Comparison of ENCODE assay signal across 18 cellular contexts in the genomic region with DNA sequence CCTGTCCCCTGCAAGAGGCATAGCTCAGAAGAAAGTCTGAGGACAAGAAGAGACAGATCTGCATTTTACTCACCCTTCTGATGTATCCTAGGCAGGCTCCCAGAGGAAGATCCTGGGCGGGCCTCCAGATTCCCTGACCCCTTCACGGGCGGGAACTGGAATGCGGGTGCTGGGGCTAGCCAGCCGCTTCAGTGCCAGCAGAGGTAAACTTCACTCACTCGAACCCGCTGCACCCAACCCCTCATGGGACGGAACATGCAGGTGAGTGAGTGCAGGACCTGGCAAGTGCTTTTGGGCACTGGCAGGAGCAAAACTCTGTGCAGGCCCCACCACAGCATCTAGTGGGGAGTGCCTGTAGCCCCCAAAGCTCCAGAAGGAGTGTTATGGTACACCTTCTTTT.
DNase-seq lines count a peak whose midpoint lies in the region; ATAC-seq and TF ChIP-seq lines count a peak whose summit lies in the region.
"Had no signal": no experiment of that assay in that cellular context is flagged by ENCODE, and none has a peak within 500 bp of the region (broad histone marks: within the 10 kb centered on the region; RNA-seq: fewer than 3 reads in every experiment).

No MANE protein-coding gene starts in this region.

- 0 out of 2 replicates have a peak overlapping the region, but pooled peaks have one; percentile 47 for H2AFZ ChIP-seq in GM23338

- H3K27me3 ChIP-seq in GM23338 (ENCODE audit: insufficient read depth) (no peaks in the 10 kb centered on the region), neutrophil (no peaks in the 10 kb centered on the region), prostate gland (replicated peaks; ENCODE audit: insufficient read depth) (no peaks in the 10 kb centered on the region)

- ATAC-seq in GM23338 = no peak
- ATAC-seq: CD8-positive, alpha-beta T cell; GM12878 had no signal

- TF ChIP-seq CTCF in CD14-positive monocyte (IDR thresholded peaks at IDR 0.05) (no peak), GM23338 (conservative IDR thresholded peaks at IDR 0.05; ENCODE audit: low read depth in 2 of 2) (no peak), neutrophil (IDR thresholded peaks at IDR 0.05) (no peak), prostate gland (IDR thresholded peaks at IDR 0.05) (no peak)

- no peak for TF ChIP-seq POLR2A in prostate gland (IDR thresholded peaks at IDR 0.05)

- intact Hi-C loops in CD14-positive monocyte (cut with micrococcal nuclease) = no loop called here
- intact Hi-C loops in prostate gland (cut with DNase I) = no loop called here

- H3K4me1 Mint-ChIP-seq in CD14-positive monocyte = peaks cover 6% of the 10 kb centered on the region
- peaks cover 4% of the 10 kb centered on the region; the same call in 2 of the 3 replicates for H3K4me1 Mint-ChIP-seq in GM23338
- H3K4me1 Mint-ChIP-seq in activated naive CD8-positive, alpha-beta T cell treated with anti-CD3 and anti-CD28 coated beads for 36 hours = peaks cover 51% of the 10 kb centered on the region

- H3K9me3 ChIP-seq in neutrophil (no peaks in the 10 kb centered on the region), prostate gland (no peaks in the 10 kb centered on the region)
- H3K9me3 ChIP-seq: Caco-2 had no signal

- H3K36me3 ChIP-seq in GM23338 (ENCODE audit: insufficient read depth) = no peaks in the 10 kb centered on the region
- no peaks in the 10 kb centered on the region for H3K36me3 ChIP-seq in neutrophil
- no peaks in the 10 kb centered on the region for H3K36me3 ChIP-seq in prostate gland

- H3K27ac Mint-ChIP-seq in CD14-positive monocyte (no peak overlapping the region), GM23338 (no peak overlapping the region)
- H3K27ac Mint-ChIP-seq in activated naive CD8-positive, alpha-beta T cell treated with anti-CD3 and anti-CD28 coated beads for 36 hours = peak overlapping the region; percentile 73
- H3K27ac Mint-ChIP-seq: CD4-positive, CD25-positive, alpha-beta regulatory T cell; CD8-positive, alpha-beta T cell had no signal

- H3K79me2 ChIP-seq in GM23338 (replicated peaks; ENCODE audit: insufficient read depth) = no peaks in the 10 kb centered on the region

- H3K27ac ChIP-seq in GM23338 (ENCODE audit: low read depth) (no peak overlapping the region), neutrophil (peak overlapping the region; percentile 74), prostate gland (no peak overlapping the region)

- H3K36me3 Mint-ChIP-seq in CD14-positive monocyte = no peaks in the 10 kb centered on the region
- 0 out of 3 replicates have a peak, but pooled peaks cover 4% of the 10 kb centered on the region for H3K36me3 Mint-ChIP-seq in GM23338 (ENCODE audit: low read depth)
- peaks cover 32% of the 10 kb centered on the region for H3K36me3 Mint-ChIP-seq in activated naive CD8-positive, alpha-beta T cell treated with anti-CD3 and anti-CD28 coated beads for 36 hours

- H3K9me2 ChIP-seq in GM23338 (ENCODE audit: insufficient read depth) = peaks cover 5% of the 10 kb centered on the region

- no peak overlapping the region for H3K4me3 ChIP-seq in GM23338
- no peak overlapping the region for H3K4me3 ChIP-seq in neutrophil (ENCODE audit: low read depth in 1 of 2, low read length in 1 of 2)
- no peak overlapping the region for H3K4me3 ChIP-seq in prostate gland
- H3K4me3 ChIP-seq: GM12878 had no signal

- WGBS in prostate gland = 99% methylated on average over 8 of the region's 8 CpGs

- no peaks in the 10 kb centered on the region for H3F3A ChIP-seq in GM23338 (replicated peaks; ENCODE audit: low read depth)

- no peak overlapping the region for H3K4me2 ChIP-seq in GM23338

- H3K4me1 ChIP-seq in GM23338 (ENCODE audit: insufficient read depth) (no peaks in the 10 kb centered on the region), neutrophil (ENCODE audit: control insufficient read depth in 1 of 2, insufficient read depth in 1 of 2, low read depth in 1 of 2, low read length in 1 of 2) (peaks cover 50 to 58% of the 10 kb centered on the region in 2 experiments), prostate gland (replicated peaks) (no peaks in the 10 kb centered on the region)
- H3K4me1 ChIP-seq: Caco-2 had no signal

- no peaks in the 10 kb centered on the region for H4K20me1 ChIP-seq in GM23338 (replicated peaks; ENCODE audit: insufficient read depth)

- H3K27me3 Mint-ChIP-seq in CD14-positive monocyte (ENCODE audit: low read depth in 3 of 3) (peaks cover 0 to 8% (median 4%) of the 10 kb centered on the region in 3 donors), GM23338 (ENCODE audit: insufficient read depth, low read depth, poor library complexity) (no peaks in the 10 kb centered on the region)
- H3K27me3 Mint-ChIP-seq in activated naive CD8-positive, alpha-beta T cell treated with anti-CD3 and anti-CD28 coated beads for 36 hours = no peaks in the 10 kb centered on the region

- H3K4me3 Mint-ChIP-seq in CD14-positive monocyte = peak overlapping the region; percentile 7 to 24
- H3K4me3 Mint-ChIP-seq in GM23338 = no peak overlapping the region
- no peak overlapping the region for H3K4me3 Mint-ChIP-seq in activated naive CD8-positive, alpha-beta T cell treated with anti-CD3 and anti-CD28 coated beads for 36 hours
- H3K4me3 Mint-ChIP-seq: CD4-positive, CD25-positive, alpha-beta regulatory T cell; CD8-positive, alpha-beta T cell had no signal

- DNase-seq in CD14-positive monocyte (ENCODE audit: low spot score) = no peak
- DNase-seq in GM23338 (ENCODE audit: low spot score) = no peak
- no peak for DNase-seq in activated naive CD8-positive, alpha-beta T cell treated with anti-CD3 and anti-CD28 coated beads for 36 hours
- DNase-seq in prostate gland (ENCODE audit: low spot score) = no peak
- DNase-seq in NCI-H2107 treated with DMSO at 0.1 percent for 48 hours (lab: John Stamatoyannopoulos, UW; ENCODE audit: unreplicated experiment) = no peak
- no peak for DNase-seq in NCI-H1930 (lab: John Stamatoyannopoulos, UW)
- DNase-seq: C1 segment of cervical spinal cord; Caco-2; CD4-positive, CD25-positive, alpha-beta regulatory T cell; CD8-positive, alpha-beta T cell; DMS153; DND-41; GDM1; GOT3; H7; HCEC 1CT had no signal

- peaks cover 3 to 11% (median 4%) of the 10 kb centered on the region in 7 donors for H3K9me3 Mint-ChIP-seq in CD14-positive monocyte
- H3K9me3 Mint-ChIP-seq in GM23338 = peaks cover 6% of the 10 kb centered on the region; the same call in 2 of the 3 replicates
- peaks cover 8% of the 10 kb centered on the region for H3K9me3 Mint-ChIP-seq in activated naive CD8-positive, alpha-beta T cell treated with anti-CD3 and anti-CD28 coated beads for 36 hours
- H3K9me3 Mint-ChIP-seq: CD4-positive, CD25-positive, alpha-beta regulatory T cell had no signal

TF ChIP-seq in GM23338, 12 proteins besides CTCF, POLR2A, EP300 and RAD21 (continues in another document):
- TF ChIP-seq EZH2 (IDR thresholded peaks at IDR 0.05; ENCODE audit: low read depth, unreplicated experiment) (no peak), EZH2phosphoT487 (IDR thresholded peaks at IDR 0.05; ENCODE audit: unreplicated experiment) (no peak), ZNF331 (CRISPR knock-in tag; IDR thresholded peaks at IDR 0.05; ENCODE audit: low read depth) (no peak), CREB1 (CRISPR knock-in tag; IDR thresholded peaks at IDR 0.05; ENCODE audit: low read depth) (no peak), ZNF114 (CRISPR knock-in tag; IDR thresholded peaks at IDR 0.05) (no peak), NANOG (IDR thresholded peaks at IDR 0.05; ENCODE audit: borderline replicate concordance) (no peak), JUNB (IDR thresholded peaks at IDR 0.05; ENCODE audit: unreplicated experiment) (no peak)
- TF ChIP-seq, protein P1, sequence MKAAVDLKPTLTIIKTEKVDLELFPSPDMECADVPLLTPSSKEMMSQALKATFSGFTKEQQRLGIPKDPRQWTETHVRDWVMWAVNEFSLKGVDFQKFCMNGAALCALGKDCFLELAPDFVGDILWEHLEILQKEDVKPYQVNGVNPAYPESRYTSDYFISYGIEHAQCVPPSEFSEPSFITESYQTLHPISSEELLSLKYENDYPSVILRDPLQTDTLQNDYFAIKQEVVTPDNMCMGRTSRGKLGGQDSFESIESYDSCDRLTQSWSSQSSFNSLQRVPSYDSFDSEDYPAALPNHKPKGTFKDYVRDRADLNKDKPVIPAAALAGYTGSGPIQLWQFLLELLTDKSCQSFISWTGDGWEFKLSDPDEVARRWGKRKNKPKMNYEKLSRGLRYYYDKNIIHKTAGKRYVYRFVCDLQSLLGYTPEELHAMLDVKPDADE (IDR thresholded peaks at IDR 0.05) = no peak

Comparison
In these comparisons a context has a peak if more than half of its experiments do, and no peak if none do; other contexts are left out.
1. H3K4me3 Mint-ChIP-seq: peak in CD14-positive monocyte (2 of 2); none in GM23338 (single experiment) and activated naive CD8-positive, alpha-beta T cell treated with anti-CD3 and anti-CD28 coated beads for 36 hours (single experiment).